In genomic region chr2:238873401-238873801, GRCh38 we compare ENCODE assay signal across 27 cellular contexts. TPM values are rescaled to one million over a fixed set of nuclear protein-coding genes. Genes with fewer than 3 reads are reported as not detected.
"Had no signal": no experiment of that assay in that cellular context is flagged by ENCODE, and none has a peak within 500 bp of the region (broad histone marks: within the 10 kb centered on the region; RNA-seq: fewer than 3 reads in every experiment).

No MANE protein-coding gene starts in this region.

- H3K27me3 Mint-ChIP-seq: activated B cell treated with CpG ODN at 0.5 μM for 24 hours had no signal

- H3K4me3 Mint-ChIP-seq: activated B cell treated with CpG ODN at 0.5 μM for 24 hours; activated T-cell treated with anti-CD3 and anti-CD28 coated beads, Interleukin-2, amount 50 U/mL, for 24 hours; effector memory CD8-positive, alpha-beta T cell; immature natural killer cell; natural killer cell treated with Interleukin-12 subunit alpha and Interleukin-12 subunit beta and Interleukin-15 and Interleukin-18, amount 100 ng/mL, for 72 hours; stimulated activated naive B cell treated with anti-CD40 and anti-IgM and Interleukin-4, amounts not matched to agents 10 μg/mL and 1 μg/mL and 100 μg/mL, for 72 hours; T-cell had no signal

- ATAC-seq: effector memory CD8-positive, alpha-beta T cell; gastroesophageal sphincter; left colon; mucosa of descending colon; stimulated activated naive B cell treated with anti-CD40 and anti-IgM and Interleukin-4, amounts not matched to agents 10 μg/mL and 1 μg/mL and 100 μg/mL, for 72 hours; T-cell had no signal

- H3K27ac Mint-ChIP-seq: activated B cell treated with CpG ODN at 0.5 μM for 24 hours; activated T-cell treated with anti-CD3 and anti-CD28 coated beads, Interleukin-2, amount 50 U/mL, for 24 hours; effector memory CD8-positive, alpha-beta T cell; immature natural killer cell; natural killer cell treated with Interleukin-12 subunit alpha and Interleukin-12 subunit beta and Interleukin-15 and Interleukin-18, amount 100 ng/mL, for 72 hours; stimulated activated naive B cell treated with anti-CD40 and anti-IgM and Interleukin-4, amounts not matched to agents 10 μg/mL and 1 μg/mL and 100 μg/mL, for 72 hours; T-cell had no signal

- H3K36me3 ChIP-seq: gastroesophageal sphincter, sigmoid colon, stomach, transverse colon had no signal

- H3K4me3 ChIP-seq: gastroesophageal sphincter, mucosa of descending colon, sigmoid colon, stomach, testis, transverse colon had no signal

- H3K9me3 ChIP-seq: gastroesophageal sphincter, mucosa of descending colon, sigmoid colon, stomach, testis, transverse colon had no signal

- H3K9me3 Mint-ChIP-seq: natural killer cell treated with Interleukin-12 subunit alpha and Interleukin-12 subunit beta and Interleukin-15 and Interleukin-18, amount 100 ng/mL, for 72 hours had no signal

- H3K36me3 Mint-ChIP-seq: immature natural killer cell; stimulated activated naive B cell treated with anti-CD40 and anti-IgM and Interleukin-4, amounts not matched to agents 10 μg/mL and 1 μg/mL and 100 μg/mL, for 72 hours; T-cell had no signal

- H3K4me1 Mint-ChIP-seq: activated B cell treated with CpG ODN at 0.5 μM for 24 hours; immature natural killer cell; stimulated activated naive B cell treated with anti-CD40 and anti-IgM and Interleukin-4, amounts not matched to agents 10 μg/mL and 1 μg/mL and 100 μg/mL, for 72 hours; T-cell had no signal

- H3K27me3 ChIP-seq: gastroesophageal sphincter, sigmoid colon, testis, transverse colon had no signal

- DNase-seq: activated B cell treated with CpG ODN at 0.5 μM for 24 hours; activated CD8-positive, alpha-beta memory T cell treated with anti-CD3 and anti-CD28 coated beads, Interleukin-2, amount 50 U/mL, for 48 hours; activated gamma-delta T cell; activated naive CD4-positive, alpha-beta T cell treated with anti-CD3 and anti-CD28 coated beads, Interleukin-2, amount 50 U/mL, for 16 hours; activated T-cell treated with anti-CD3 and anti-CD28 coated beads, Interleukin-2, amount 50 U/mL, for 24 hours; cerebellar nuclear complex; cortex of kidney; effector memory CD8-positive, alpha-beta T cell; erythroblast; hippocampal formation; immature natural killer cell; kidney; left colon; mucosa of descending colon; sigmoid colon; small intestine; stimulated activated CD4-positive, alpha-beta T cell treated with anti-CD3 and anti-CD28 coated beads, Interleukin-15, amount 100 ng/mL, for 24 hours; stimulated activated CD4-positive, alpha-beta T cell treated with anti-CD3 and anti-CD28 coated beads, Interleukin-2, amount 100 ng/mL, for 24 hours; stimulated activated naive B cell treated with anti-CD40 and anti-IgM and Interleukin-4, amounts not matched to agents 10 μg/mL and 1 μg/mL and 100 μg/mL, for 72 hours; stomach; T-cell; testis; transverse colon had no signal

- H3K27ac ChIP-seq: gastroesophageal sphincter, sigmoid colon, stomach, testis, transverse colon had no signal

RNA-seq across cellular contexts. Expression of gene TWIST2, which starts 25.5 kb away (rescaled TPM):
- total RNA-seq: activated B cell treated with CpG ODN at 0.5 μM for 24 hours; activated CD8-positive, alpha-beta memory T cell treated with anti-CD3 and anti-CD28 coated beads for 36 hours; natural killer cell treated with Interleukin-12 subunit alpha and Interleukin-12 subunit beta and Interleukin-15 and Interleukin-18, amount 100 ng/mL, for 72 hours; T-cell; T-helper 2 cell treated with Interferon-gamma antibody and Interleukin-4, amounts not matched to agents 100 ng/mL and 5 ng/mL, for 36 hours had no signal
